ENCODE assay signal across 1 cellular context in the genomic region with DNA sequence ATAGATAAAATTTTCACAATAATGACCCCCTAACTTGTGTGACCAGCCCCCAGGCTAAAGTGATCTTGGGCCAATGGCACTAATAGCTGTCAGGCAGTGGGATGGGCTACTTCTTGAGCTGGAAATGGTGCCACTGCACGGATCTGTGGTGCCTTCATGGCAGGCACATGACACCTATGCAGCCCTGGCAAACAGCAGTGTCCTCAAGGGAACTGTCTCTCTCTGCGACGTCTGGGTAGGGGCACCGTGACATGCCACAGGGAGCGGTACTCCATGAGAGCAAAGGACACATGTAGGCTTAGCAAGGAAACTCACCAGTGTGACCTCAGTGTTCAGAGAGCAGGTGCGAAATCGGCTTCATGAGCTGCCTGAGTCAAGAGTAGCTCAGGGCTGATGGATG.
TF ChIP-seq lines count a peak whose summit lies in the region.

No MANE protein-coding gene starts in this region.

TF ChIP-seq in H1, 55 proteins besides CTCF, POLR2A, EP300 and RAD21:
- TF ChIP-seq SP1 (IDR thresholded peaks at IDR 0.05; ENCODE audit: low read depth, low read length) (no peak), JUND (IDR thresholded peaks at IDR 0.05; ENCODE audit: low read length) (no peak), JUN (IDR thresholded peaks at IDR 0.05; ENCODE audit: low read depth, low read length) (no peak), KDM1A (IDR thresholded peaks at IDR 0.05; ENCODE audit: borderline replicate concordance, low read length) (no peak), NANOG (IDR thresholded peaks at IDR 0.05; ENCODE audit: insufficient read depth, low read depth, low read length, poor library complexity, severe bottlenecking) (no peak), TBP (IDR thresholded peaks at IDR 0.05; ENCODE audit: low read depth, low read length) (no peak)
